In the genomic region with DNA sequence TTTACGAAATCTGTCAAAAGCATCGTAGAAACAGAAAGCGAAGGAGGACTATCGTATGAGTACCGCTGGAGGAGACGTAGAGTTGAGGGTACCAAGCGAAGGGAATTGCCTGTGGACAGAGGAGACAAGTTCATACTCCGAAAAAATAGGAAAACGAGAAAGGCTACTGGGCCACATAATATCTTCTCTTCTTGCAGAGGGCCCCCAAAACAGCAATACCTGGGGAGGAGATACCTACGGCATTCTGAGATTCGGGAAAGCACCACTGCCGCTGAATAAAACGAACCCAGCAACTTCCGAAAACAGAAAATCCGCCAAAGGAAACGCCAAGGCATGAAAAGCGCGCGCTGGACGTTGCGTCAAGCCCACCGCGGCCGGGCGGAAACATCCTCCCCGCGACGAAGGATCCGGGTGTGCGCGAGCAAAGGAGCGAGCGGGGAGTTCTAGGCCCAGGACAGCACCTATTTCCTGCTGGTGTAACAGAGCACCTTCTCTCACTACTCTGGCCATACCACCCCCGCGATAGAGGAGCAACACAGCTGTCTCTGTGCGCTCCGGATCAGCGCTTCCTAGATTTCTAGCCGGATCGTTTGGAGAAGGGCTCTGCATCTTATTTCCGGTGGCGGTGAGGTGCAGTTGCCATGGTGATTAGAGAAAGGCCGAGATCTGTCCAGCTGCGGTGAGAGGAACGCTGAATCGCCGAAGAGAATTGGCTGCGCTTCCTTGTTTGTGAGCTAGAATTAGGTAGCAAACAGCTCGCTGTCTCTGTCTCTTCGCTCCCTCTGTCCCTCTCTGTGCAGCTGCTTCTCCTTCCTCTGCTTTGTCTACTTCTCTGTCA, we compare ENCODE assay signal across 8 cellular contexts. TPM values are rescaled to one million over a fixed set of nuclear protein-coding genes. Genes with fewer than 3 reads are reported as not detected.
DNase-seq lines count a peak whose midpoint lies in the region; ATAC-seq and TF ChIP-seq lines count a peak whose summit lies in the region.

A gene with protein sequence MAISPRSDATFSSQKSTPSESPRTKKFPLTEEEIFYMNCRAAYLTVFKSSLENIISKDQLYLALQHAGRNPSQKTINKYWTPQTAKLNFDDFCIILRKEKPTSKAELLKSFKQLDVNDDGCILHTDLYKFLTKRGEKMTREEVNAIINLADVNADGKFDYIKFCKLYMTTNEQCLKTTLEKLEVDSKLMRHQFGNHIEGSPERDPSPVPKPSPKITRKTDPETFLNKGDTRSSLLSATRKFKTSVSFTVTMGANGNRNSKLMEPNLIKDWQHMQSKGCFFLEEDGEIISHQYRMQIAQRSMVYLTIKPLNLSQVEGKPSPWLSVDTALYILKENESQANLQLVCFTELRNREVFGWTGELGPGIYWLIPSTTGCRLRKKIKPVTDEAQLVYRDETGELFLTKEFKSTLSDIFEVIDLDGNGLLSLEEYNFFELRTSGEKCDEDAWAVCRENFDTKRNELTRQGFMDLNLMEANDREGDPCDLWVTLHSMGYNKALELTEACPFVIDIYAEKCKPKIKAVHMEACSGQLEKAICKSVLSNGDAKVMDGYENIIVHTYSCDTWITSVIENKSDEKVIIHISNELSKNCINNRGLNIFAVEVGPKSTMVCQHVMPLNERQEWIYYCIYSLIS (plus strand): TSS at position 635 of the 838 bp plus-strand sequence. CDS start 2,048 bp downstream, outside the sequence.
A gene with protein sequence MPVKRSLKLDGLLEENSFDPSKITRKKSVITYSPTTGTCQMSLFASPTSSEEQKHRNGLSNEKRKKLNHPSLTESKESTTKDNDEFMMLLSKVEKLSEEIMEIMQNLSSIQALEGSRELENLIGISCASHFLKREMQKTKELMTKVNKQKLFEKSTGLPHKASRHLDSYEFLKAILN (minus strand): TSS at position 335 of the 838 bp plus-strand sequence. CDS start 92 bp downstream, at position 243.

- peak within 1 kb of the TSS; percentile 84 for H3K9ac ChIP-seq in trophoblast cell (ENCODE audit: low read length)

- peak within 1 kb of the TSS; percentile 95 for H2BK5ac ChIP-seq in trophoblast cell (ENCODE audit: low read depth, low read length, poor library complexity)

- WGBS in adipose tissue, 3 donors: 0% methylated on average over 50 of the region's 50 CpGs
- 0 to 1% (median 0%) methylated on average over 43 to 50 of the region's 50 CpGs for WGBS in heart left ventricle, 4 donors
- no CpG with 5 or more reads among the region's 50 CpGs for whole genome bisulfite sequencing in trophoblast cell (ENCODE audit: extremely low coverage, insufficient coverage, insufficient read length)
- WGBS in transverse colon (ENCODE audit: low coverage in 1 of 2), 2 donors: 0 to 1% methylated on average over 29 to 50 of the region's 50 CpGs

- H3K18ac ChIP-seq in trophoblast cell (ENCODE audit: low read length): peak within 1 kb of the TSS; percentile 92

- H3K79me1 ChIP-seq in trophoblast cell (ENCODE audit: low read length): peaks cover 7% of the 10 kb centered on the region

- peak within 1 kb of the TSS; percentile 90 for H4K91ac ChIP-seq in trophoblast cell (ENCODE audit: low read depth, low read length)

- H3K4me1 ChIP-seq in heart left ventricle (peaks cover 0 to 29% (median 10%) of the 10 kb centered on the region in 12 donors), trophoblast cell (ENCODE audit: control insufficient read depth in 1 of 2, insufficient read depth in 2 of 2, low read length in 2 of 2) (peaks cover 0 to 2% of the 10 kb centered on the region in 2 experiments), transverse colon (peaks cover 6 to 22% (median 15%) of the 10 kb centered on the region in 4 donors)

- H3K4ac ChIP-seq in trophoblast cell (ENCODE audit: low read depth, low read length): peak within 1 kb of the TSS; percentile 12

- peak within 1 kb of the TSS; percentile 98 for H4K8ac ChIP-seq in trophoblast cell (ENCODE audit: low read depth, low read length)

- H3K36me3 ChIP-seq in heart left ventricle (peaks cover 0 to 21% (median 6%) of the 10 kb centered on the region in 9 donors), trophoblast cell (ENCODE audit: control insufficient read depth in 1 of 2, insufficient read depth in 2 of 2, low read length in 2 of 2) (no peaks in the 10 kb centered on the region), transverse colon (peaks cover 0 to 7% (median 0%) of the 10 kb centered on the region in 4 donors)

- H2BK12ac ChIP-seq in trophoblast cell (ENCODE audit: low read length): peak within 1 kb of the TSS; percentile 78

- H3K4me3 ChIP-seq in GM12875 (ENCODE audit: low read depth, low read length) (peak within 1 kb of the TSS; percentile 64), heart left ventricle (peak within 1 kb of the TSS; percentile 44 to 91 (median 71)), trophoblast cell (ENCODE audit: low read depth, low read length) (peak within 1 kb of the TSS; percentile 77), transverse colon (peak within 1 kb of the TSS; percentile 45 to 73 (median 66))

- ATAC-seq in HG02759 (IDR thresholded peaks at IDR 0.05; ENCODE audit: unreplicated experiment): peak; percentile 90
- ATAC-seq in heart left ventricle: peak; percentile 85 to 96 (median 96)

- peak within 1 kb of the TSS; percentile 89 for H3K14ac ChIP-seq in trophoblast cell (ENCODE audit: low read length)

- intact Hi-C loops in heart left ventricle (cut with DNase I): loop anchor here in 3 of 10 donors (10.0 kb wide), 2 partner anchors 158 to 678 kb away; a partner anchor contains a TSS
- intact Hi-C loops in transverse colon (cut with DNase I; ENCODE audit: low total_unique reads): no loop called here

- H3K4me2 ChIP-seq in trophoblast cell (ENCODE audit: low read length): peak within 1 kb of the TSS; percentile 93

- peaks cover 1% of the 10 kb centered on the region for H3K79me2 ChIP-seq in trophoblast cell (ENCODE audit: control insufficient read depth, insufficient read depth, low read length, poor library complexity)

- no peak within 1 kb of the TSS for H2AK5ac ChIP-seq in trophoblast cell (ENCODE audit: low read length)

- H3K23ac ChIP-seq in trophoblast cell (ENCODE audit: low read length): no peak within 1 kb of the TSS

- H3K27me3 ChIP-seq in heart left ventricle (no peaks in the 10 kb centered on the region), trophoblast cell (ENCODE audit: insufficient read depth, low read length) (no peaks in the 10 kb centered on the region), transverse colon (no peaks in the 10 kb centered on the region)

- TF ChIP-seq EP300 in transverse colon (IDR thresholded peaks at IDR 0.05; ENCODE audit: low read depth): no peak

- TF ChIP-seq CTCF in GM12875 (IDR thresholded peaks at IDR 0.05; ENCODE audit: borderline replicate concordance, insufficient read depth, low read depth, low read length) (no peak), heart left ventricle (IDR thresholded peaks at IDR 0.05) (no peak), transverse colon (IDR thresholded peaks at IDR 0.05) (no peak)

- H3K9me3 ChIP-seq in heart left ventricle (no peaks in the 10 kb centered on the region), trophoblast cell (ENCODE audit: insufficient read depth, low read depth, low read length) (no peaks in the 10 kb centered on the region), transverse colon (no peaks in the 10 kb centered on the region)

- H2AFZ ChIP-seq in trophoblast cell (ENCODE audit: insufficient read depth, low read length, poor library complexity): peak within 1 kb of the TSS; percentile 72

- in situ Hi-C loops in transverse colon (cut with MboI; ENCODE audit: low pct_ligation_motif_present in 1 of 4, low pct_unique_long_range_greater_than_20kb in 1 of 4, low sequenced_read_pairs in 3 of 4): no loop called here

- peak in 1 of 2 donors; percentile 38 for TF ChIP-seq POLR2A in heart left ventricle (IDR thresholded peaks at IDR 0.05)
- TF ChIP-seq POLR2A in transverse colon (IDR thresholded peaks at IDR 0.05): peak; percentile 39

- peak within 1 kb of the TSS; percentile 85 for H4K12ac ChIP-seq in trophoblast cell (ENCODE audit: low read depth, low read length)

- peak within 1 kb of the TSS; percentile 76 for H3K27ac ChIP-seq in adipose tissue (ENCODE audit: low read depth, low read length)
- H3K27ac ChIP-seq in heart left ventricle: peak within 1 kb of the TSS; percentile 41 to 97 (median 90)
- H3K27ac ChIP-seq in trophoblast cell (ENCODE audit: low read depth, low read length): peak within 1 kb of the TSS; percentile 94
- peak within 1 kb of the TSS; percentile 86 to 94 (median 92) for H3K27ac ChIP-seq in transverse colon

- DNase-seq in NCI-H128 (lab: John Stamatoyannopoulos, UW; ENCODE audit: unreplicated experiment) (peak; percentile 91), SW 1271 (lab: John Stamatoyannopoulos, UW) (peak; percentile 90 to 91), heart left ventricle (peak; percentile 81 to 91 (median 83)), trophoblast cell (peak; percentile 87 to 94), transverse colon (peak; percentile 86)

- H2BK120ac ChIP-seq in trophoblast cell (ENCODE audit: insufficient read depth, low read length, poor library complexity): peak within 1 kb of the TSS; percentile 98

RNA-seq across cellular contexts. Expression of the first gene that starts in this region (rescaled TPM):
- 1 to 10 TPM; 1.4 to 6.4 (median 2.0) TPM for polyA plus RNA-seq in adipose tissue
- 10 to 100 TPM in 2 of 9 donors, 1 to 10 TPM in 7; 3.4 to 10.7 (median 7.9) TPM for total RNA-seq in heart left ventricle
- polyA plus RNA-seq in heart left ventricle: 1 to 10 TPM; 3.2 to 5.4 TPM
- polyA plus RNA-seq in trophoblast cell (2013): 3.2 and 3.3 TPM in 2 replicates
- 1 to 10 TPM in 3 of 4 donors, not detected in 1; 3.8 to 6.4 (median 4.2) TPM for total RNA-seq in transverse colon

RNA-seq across cellular contexts. Expression of the second gene that starts in this region (rescaled TPM):
- 10 to 100 TPM in 1 of 3 donors, 1 to 10 TPM in 2; 6.4 to 11.9 (median 9.0) TPM for polyA plus RNA-seq in adipose tissue
- total RNA-seq in heart left ventricle: 10 to 100 TPM in 5 of 9 donors, 1 to 10 TPM in 4; 2.0 to 17.2 (median 10.1) TPM
- 1 to 10 TPM; 5.8 to 6.4 TPM for polyA plus RNA-seq in heart left ventricle
- polyA plus RNA-seq in trophoblast cell (2013): 34.4 and 37.2 TPM in 2 replicates
- total RNA-seq in transverse colon: 10 to 100 TPM in 2 of 4 donors, 1 to 10 TPM in 1, under 1 TPM in 1; 0.80 to 12.2 (median 7.1) TPM

Comparison
In these comparisons a context has a peak if more than half of its experiments do, and no peak if none do; other contexts are left out.
1. Peak in every context shown above with its lines: DNase-seq, ATAC-seq, H3K4me3 ChIP-seq and H3K27ac ChIP-seq.